Comparison of ENCODE assay signal across 8 cellular contexts in the genomic region with DNA sequence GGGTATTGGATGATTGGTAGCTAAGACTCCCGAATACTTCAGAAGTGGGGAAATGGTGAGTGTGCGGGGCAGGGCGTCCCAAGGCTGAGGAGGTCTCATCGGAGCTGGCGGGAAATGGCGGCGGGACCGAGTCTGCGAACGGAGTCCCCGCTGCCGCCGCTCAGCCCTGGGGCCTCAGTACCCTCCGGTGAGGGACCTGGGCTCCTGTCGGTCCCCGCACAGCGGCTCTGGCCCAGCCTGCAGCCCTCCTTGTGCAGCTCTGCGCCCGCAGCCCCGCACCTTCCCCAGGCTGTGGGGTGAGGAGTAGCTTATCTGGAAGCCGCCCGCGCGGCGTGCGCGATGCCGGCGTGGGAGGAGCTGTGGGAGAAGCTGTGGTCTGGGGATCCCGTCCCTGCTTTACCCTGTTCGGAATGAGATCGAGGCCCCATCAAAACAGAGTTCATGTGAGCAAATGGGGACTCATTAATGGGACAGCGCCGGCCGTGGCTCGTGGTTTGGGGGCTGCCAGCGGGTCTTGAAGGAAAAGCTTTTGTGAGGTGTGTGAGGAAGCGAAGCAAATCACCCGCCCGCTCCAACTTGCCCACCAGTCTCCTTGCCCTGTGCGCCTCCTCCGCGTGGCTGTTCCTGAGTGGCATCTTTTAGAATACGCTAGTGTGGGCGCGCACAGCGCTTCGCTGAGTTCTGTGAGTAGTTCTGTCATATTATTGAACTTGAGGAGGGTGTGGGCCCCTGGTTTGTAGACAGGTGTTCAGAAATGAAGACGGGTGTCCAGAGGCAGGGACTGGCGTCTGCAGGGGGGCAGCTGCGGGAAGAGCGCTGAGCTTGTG. TPM values are rescaled to one million over a fixed set of nuclear protein-coding genes. Genes with fewer than 3 reads are reported as not detected.
A peak's percentile ranks its signal among the peaks of the same experiment; 100 is the strongest.
DNase-seq lines count a peak whose midpoint lies in the region; ATAC-seq, FAIRE-seq and TF ChIP-seq lines count a peak whose summit lies in the region.

No MANE protein-coding gene starts in this region.

- FAIRE-seq in HepG2 (lab: Jason Lieb, UNC): no peak

- H3K4me2 ChIP-seq in HepG2 (ENCODE audit: low read depth, low read length): no peak overlapping the region

- no peak overlapping the region for H2AFZ ChIP-seq in HepG2 (ENCODE audit: low read length)

- no peaks in the 10 kb centered on the region for H4K20me1 ChIP-seq in HepG2 (ENCODE audit: insufficient read depth, low read length)

- H3K9ac ChIP-seq in liver (ENCODE audit: low read depth in 1 of 2, low read length in 2 of 2) (peak overlapping the region; percentile 52 to 82), HepG2 (ENCODE audit: insufficient read depth, low read depth, low read length) (no peak overlapping the region), duodenal mucosa (ENCODE audit: low read depth in 1 of 2, low read length in 2 of 2) (peak overlapping the region; percentile 76 to 87)

- TF ChIP-seq EP300 in HepG2 (IDR thresholded peaks at IDR 0.05; ENCODE audit: low read depth in 2 of 2, low read length in 2 of 2): no peak
- TF ChIP-seq EP300 in HepG2 (CRISPR knock-in tag; IDR thresholded peaks at IDR 0.05; ENCODE audit: borderline replicate concordance): no peak

- no peaks in the 10 kb centered on the region for H3K79me2 ChIP-seq in HepG2 (ENCODE audit: insufficient read depth, low read length)

- H3K27me3 ChIP-seq in liver (ENCODE audit: control insufficient read depth in 4 of 4, insufficient read depth in 4 of 4, low read length in 3 of 4) (no peaks in the 10 kb centered on the region), HepG2 (ENCODE audit: control insufficient read depth in 1 of 2, insufficient read depth in 2 of 2, low read length in 2 of 2) (no peaks in the 10 kb centered on the region), duodenal mucosa (ENCODE audit: control insufficient read depth in 1 of 2, insufficient read depth in 2 of 2, low read length in 2 of 2) (no peaks in the 10 kb centered on the region)

- TF ChIP-seq RAD21 in liver (IDR thresholded peaks at IDR 0.05) (no peak), HepG2 (CRISPR knock-in tag; IDR thresholded peaks at IDR 0.05) (no peak)

- intact Hi-C loops in HepG2 (cut with micrococcal nuclease; ENCODE audit: unreplicated experiment): no loop called here

- TF ChIP-seq CTCF in liver (IDR thresholded peaks at IDR 0.05; ENCODE audit: low read depth, low read length, missing input control) (no peak), HepG2 (CRISPR knock-in tag; IDR thresholded peaks at IDR 0.05) (no peak)

- POLR2A ChIA-PET in HepG2 (lab: Yijun Ruan, JAX): no interaction called here

- WGBS in liver: 4% methylated on average over 52 of the region's 52 CpGs
- WGBS in HepG2 (ENCODE audit: low lambda C conversion rate): 82% methylated on average over 25 of the region's 52 CpGs

- H3K36me3 ChIP-seq in liver (ENCODE audit: control insufficient read depth in 4 of 4, insufficient read depth in 3 of 4, low read depth in 1 of 4, low read length in 3 of 4) (peaks cover 0 to 11% (median 7%) of the 10 kb centered on the region in 4 donors), HepG2 (replicated peaks in 1 of 2; ENCODE audit: control insufficient read depth in 1 of 2, insufficient read depth in 2 of 2, low read length in 2 of 2) (no peaks in the 10 kb centered on the region), duodenal mucosa (ENCODE audit: control insufficient read depth in 1 of 2, insufficient read depth in 2 of 2, low read length in 2 of 2) (peaks cover 6 to 19% of the 10 kb centered on the region in 2 donors)

- no peak for ATAC-seq in HepG2
- peak; percentile 30 for ATAC-seq in HG03159 (IDR thresholded peaks at IDR 0.05; ENCODE audit: unreplicated experiment)

- peak overlapping the region; percentile 86 to 94 for H3K27ac ChIP-seq in liver (ENCODE audit: low read depth in 1 of 2, low read length in 2 of 2)
- no peak overlapping the region for H3K27ac ChIP-seq in HepG2 (ENCODE audit: extremely low read length, insufficient read depth, low read length)
- peak overlapping the region; percentile 88 for H3K27ac ChIP-seq in duodenal mucosa (ENCODE audit: low read depth, low read length)

- H3K4me1 ChIP-seq in liver (ENCODE audit: control insufficient read depth in 4 of 4, insufficient read depth in 4 of 4, low read length in 3 of 4) (peaks cover 4 to 12% (median 8%) of the 10 kb centered on the region in 4 donors), HepG2 (ENCODE audit: insufficient read depth, low read length) (no peaks in the 10 kb centered on the region), duodenal mucosa (ENCODE audit: control insufficient read depth in 1 of 2, insufficient read depth in 2 of 2, low read length in 2 of 2) (peaks cover 10 to 18% of the 10 kb centered on the region in 2 donors)

- DNase-seq in HepG2 (ENCODE audit: low spot score): no peak
- peak; percentile 58 for DNase-seq in activated CD4-positive, CD25-positive, alpha-beta regulatory T cell treated with anti-CD3 and anti-CD28 coated beads, Interleukin-2, amount 50 U/mL, for 72 hours
- DNase-seq in middle frontal gyrus (ENCODE audit: extremely low spot score, low spot score): peak; percentile 13
- peak; percentile 6 to 15 for DNase-seq in stimulated activated CD8-positive, alpha-beta memory T cell treated with anti-CD3 and anti-CD28 coated beads, Interleukin-7, amount 100 ng/mL, for 1 hour (ENCODE audit: low read depth in 2 of 2)
- no peak for DNase-seq in NCI-H1694 treated with DMSO at 0.1 percent for 48 hours (lab: John Stamatoyannopoulos, UW)

- H3K9me3 ChIP-seq in liver (ENCODE audit: control insufficient read depth in 4 of 4, low read length in 3 of 4) (peaks cover 16 to 28% (median 20%) of the 10 kb centered on the region in 4 donors), HepG2 (ENCODE audit: low read length) (peaks cover 86% of the 10 kb centered on the region), duodenal mucosa (ENCODE audit: control insufficient read depth in 1 of 2, low read length in 2 of 2) (peaks cover 30 to 31% of the 10 kb centered on the region in 2 donors)

- CTCF ChIA-PET in HepG2 (lab: Yijun Ruan, JAX; ENCODE audit: low intra/inter-chr PET ratio, low total read pairs): no interaction called here

- TF ChIP-seq POLR2A in HepG2 (IDR thresholded peaks at IDR 0.05; ENCODE audit: insufficient read depth in 1 of 2, low read depth in 2 of 2, low read length in 2 of 2): no peak

- no TSS peak for BruUV-seq in HepG2 (replicated peaks; lab: Mats Ljungman, UMichigan)

- H3K4me3 ChIP-seq in liver (ENCODE audit: low read depth in 1 of 3, low read length in 3 of 3) (peak overlapping the region; percentile 77 to 97 (median 90)), HepG2 (replicated peaks in 1 of 3; ENCODE audit: insufficient read depth in 1 of 3, low read depth in 2 of 3, low read length in 3 of 3) (no peak overlapping the region), duodenal mucosa (ENCODE audit: low read depth in 1 of 2, low read length in 2 of 2) (peak overlapping the region; percentile 81 to 97)

- in situ Hi-C loops in HepG2 (cut with HindIII; ENCODE audit: extremely low pct_ligation_motif_present, low pct_unique_long_range_greater_than_20kb): no loop called here

RNA-seq across cellular contexts. Expression of gene ZNF141, which starts 0.5 kb away (rescaled TPM):
- 10 to 100 TPM; 12.4 to 15.4 TPM for total RNA-seq in liver
- 1 to 10 TPM; 2.1 to 3.1 TPM for polyA plus RNA-seq in liver
- not detected in 2 replicates for total RNA-seq in HepG2 (2016; rRNA removed; fragmentation: Illumina TruSeq; extraction: Trizol)
- total RNA-seq in HepG2 (2016; cell fraction: cytosol; rRNA removed; fragmentation: Illumina TruSeq; extraction: Trizol; ENCODE audit: low read depth): not detected in 2 replicates
- total RNA-seq in HepG2 (2016; cell fraction: insoluble cytoplasmic fraction; rRNA removed; fragmentation: Illumina TruSeq; extraction: Trizol): not detected in 2 replicates
- total RNA-seq in HepG2 (2016; cell fraction: membrane; rRNA removed; fragmentation: Illumina TruSeq; extraction: Trizol): not detected in 2 replicates
- total RNA-seq in HepG2 (2016; cell fraction: nucleus; rRNA removed; fragmentation: Illumina TruSeq; extraction: Trizol): not detected in 2 replicates
- not detected in 2 replicates for polyA plus RNA-seq in HepG2 (2011; rRNA removed)
- polyA plus RNA-seq in HepG2 (2011; cell fraction: cytosol; rRNA removed): not detected in 2 replicates
- not detected in 2 replicates for polyA plus RNA-seq in HepG2 (2011; cell fraction: nucleus; rRNA removed)
- not detected in 2 replicates for polyA plus RNA-seq in HepG2 (2012)
- not detected in 2 replicates for polyA plus RNA-seq in HepG2 (2016; cell fraction: cytosol; fragmentation: Illumina TruSeq; extraction: Trizol; ENCODE audit: low read depth)
- not detected in 2 replicates for polyA plus RNA-seq in HepG2 (2016; cell fraction: insoluble cytoplasmic fraction; fragmentation: Illumina TruSeq; extraction: Trizol; ENCODE audit: low read depth)
- polyA plus RNA-seq in HepG2 (2016; cell fraction: membrane; fragmentation: Illumina TruSeq; extraction: Trizol; ENCODE audit: low read depth): not detected in 2 replicates
- polyA plus RNA-seq in HepG2 (2016; cell fraction: nucleus; fragmentation: Illumina TruSeq; extraction: Trizol; ENCODE audit: insufficient read depth, low read depth): not detected in 2 replicates
- polyA minus RNA-seq in HepG2 (2011; rRNA and poly(A)+ RNA removed; ENCODE audit: low replicate concordance): not detected in 2 replicates
- polyA minus RNA-seq in HepG2 (2011; cell fraction: cytosol; rRNA and poly(A)+ RNA removed): not detected in 2 replicates
- not detected in 2 replicates for polyA minus RNA-seq in HepG2 (2011; cell fraction: nucleus; rRNA and poly(A)+ RNA removed)

RNA-seq across cellular contexts. Expression of gene ZNF732, which starts 32.9 kb away (rescaled TPM):
- total RNA-seq in liver (under 1 TPM in 1 of 2 donors, not detected in 1; 0.89 TPM), HepG2 (2016; rRNA removed; fragmentation: Illumina TruSeq; extraction: Trizol) (not detected in 2 replicates)
- polyA plus RNA-seq in liver (not detected), HepG2 (2011; rRNA removed) (not detected in 2 replicates)
- total RNA-seq in HepG2 (2016; cell fraction: cytosol; rRNA removed; fragmentation: Illumina TruSeq; extraction: Trizol; ENCODE audit: low read depth): not detected in 2 replicates
- total RNA-seq in HepG2 (2016; cell fraction: insoluble cytoplasmic fraction; rRNA removed; fragmentation: Illumina TruSeq; extraction: Trizol): not detected in 2 replicates
- not detected in 2 replicates for total RNA-seq in HepG2 (2016; cell fraction: membrane; rRNA removed; fragmentation: Illumina TruSeq; extraction: Trizol)
- not detected in 2 replicates for total RNA-seq in HepG2 (2016; cell fraction: nucleus; rRNA removed; fragmentation: Illumina TruSeq; extraction: Trizol)
- not detected in 2 replicates for polyA plus RNA-seq in HepG2 (2011; cell fraction: cytosol; rRNA removed)
- not detected in 2 replicates for polyA plus RNA-seq in HepG2 (2011; cell fraction: nucleus; rRNA removed)
- polyA plus RNA-seq in HepG2 (2012): not detected in 2 replicates
- not detected in 2 replicates for polyA plus RNA-seq in HepG2 (2016; cell fraction: cytosol; fragmentation: Illumina TruSeq; extraction: Trizol; ENCODE audit: low read depth)
- polyA plus RNA-seq in HepG2 (2016; cell fraction: insoluble cytoplasmic fraction; fragmentation: Illumina TruSeq; extraction: Trizol; ENCODE audit: low read depth): not detected in 2 replicates
- not detected in 2 replicates for polyA plus RNA-seq in HepG2 (2016; cell fraction: membrane; fragmentation: Illumina TruSeq; extraction: Trizol; ENCODE audit: low read depth)
- polyA plus RNA-seq in HepG2 (2016; cell fraction: nucleus; fragmentation: Illumina TruSeq; extraction: Trizol; ENCODE audit: insufficient read depth, low read depth): not detected in 2 replicates
- not detected in 2 replicates for polyA minus RNA-seq in HepG2 (2011; rRNA and poly(A)+ RNA removed; ENCODE audit: low replicate concordance)
- not detected in 2 replicates for polyA minus RNA-seq in HepG2 (2011; cell fraction: cytosol; rRNA and poly(A)+ RNA removed)
- not detected in 2 replicates for polyA minus RNA-seq in HepG2 (2011; cell fraction: nucleus; rRNA and poly(A)+ RNA removed)

Comparison
In these comparisons a context has a peak if more than half of its experiments do, and no peak if none do; other contexts are left out.
1. H3K4me3 ChIP-seq: peak in liver (3 of 3) and duodenal mucosa (2 of 2); none in HepG2 (0 of 3).
2. RNA of gene ZNF141, which starts 0.5 kb away (total RNA-seq): 12.4 to 15.4 TPM in liver; not detected in HepG2; every median in the first group is over 10 times any median in the second.
3. DNase-seq: peak in activated CD4-positive, CD25-positive, alpha-beta regulatory T cell treated with anti-CD3 and anti-CD28 coated beads, Interleukin-2, amount 50 U/mL, for 72 hours (single experiment), middle frontal gyrus (single experiment) and stimulated activated CD8-positive, alpha-beta memory T cell treated with anti-CD3 and anti-CD28 coated beads, Interleukin-7, amount 100 ng/mL, for 1 hour (2 of 2); none in HepG2 (single experiment) and NCI-H1694 treated with DMSO at 0.1 percent for 48 hours (single experiment).